ENCODE assay signal across 8 cellular contexts in the genomic region with DNA sequence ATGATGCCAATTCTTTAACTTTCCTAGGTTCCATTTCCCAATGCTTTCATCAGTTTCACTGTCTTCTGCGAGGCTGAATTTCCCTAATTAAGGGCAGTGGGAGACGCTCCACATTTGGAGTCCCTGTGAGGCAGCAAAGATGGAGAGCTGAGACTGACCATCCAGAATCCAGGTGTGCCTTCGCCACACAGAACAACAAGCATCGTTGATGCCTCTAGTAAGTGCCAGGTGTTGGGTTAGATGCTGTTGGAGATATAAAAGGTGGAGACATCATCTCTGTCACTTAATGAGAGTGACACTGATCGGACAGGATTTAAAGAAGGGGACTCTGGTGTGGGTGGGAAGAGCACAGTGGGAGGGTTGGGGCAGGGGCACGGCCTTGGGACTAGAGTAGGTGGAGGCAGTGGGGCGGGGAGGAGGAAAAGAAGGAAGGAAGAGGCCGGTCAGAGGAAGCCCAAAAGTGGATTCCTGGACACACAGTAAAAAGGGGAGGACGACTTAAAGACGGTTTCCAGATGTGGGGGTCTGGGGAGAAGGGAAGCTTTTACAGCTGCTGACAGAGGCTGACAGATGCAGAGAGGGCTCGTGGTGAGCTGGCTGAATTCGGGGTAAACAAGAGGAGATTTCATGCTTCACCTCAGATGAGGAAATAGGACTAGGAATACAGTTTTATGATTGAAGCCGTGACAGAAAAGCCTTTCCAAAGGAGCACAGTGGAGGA.
DNase-seq lines count a peak whose midpoint lies in the region; ATAC-seq and TF ChIP-seq lines count a peak whose summit lies in the region.

No MANE protein-coding gene starts in this region.

- no peaks in the 10 kb centered on the region for H3K27me3 ChIP-seq in Caco-2 (replicated peaks; ENCODE audit: control insufficient read depth, insufficient read depth, low read length)

- H3K4me3 ChIP-seq in Caco-2 (ENCODE audit: low read depth, low read length), result no peak overlapping the region

- no peaks in the 10 kb centered on the region for H3K9me3 Mint-ChIP-seq in activated CD4-positive, alpha-beta T cell treated with anti-CD3 and anti-CD28 coated beads, Interleukin-2, amount 10 ng/mL, durations not matched to agents 7 days and 5 days
- H3K9me3 Mint-ChIP-seq in activated naive CD8-positive, alpha-beta T cell treated with anti-CD3 and anti-CD28 coated beads, Interleukin-2, amount 50 U/mL, for 24 hours, result no peaks in the 10 kb centered on the region
- H3K9me3 Mint-ChIP-seq in stimulated activated memory B cell treated with anti-CD40 and anti-IgM and Interleukin-4, amounts not matched to agents 10 μg/mL and 1 μg/mL and 100 μg/mL, for 72 hours, result no peaks in the 10 kb centered on the region
- H3K9me3 Mint-ChIP-seq in Caco-2 (ENCODE audit: unreplicated experiment), result no peaks in the 10 kb centered on the region

- H3K4me3 Mint-ChIP-seq in activated CD4-positive, alpha-beta T cell treated with anti-CD3 and anti-CD28 coated beads, Interleukin-2, amount 10 ng/mL, durations not matched to agents 7 days and 5 days, result peak overlapping the region; percentile 70
- H3K4me3 Mint-ChIP-seq in activated naive CD8-positive, alpha-beta T cell treated with anti-CD3 and anti-CD28 coated beads, Interleukin-2, amount 50 U/mL, for 24 hours, result peak overlapping the region; percentile 81
- peak overlapping the region; percentile 64 for H3K4me3 Mint-ChIP-seq in stimulated activated memory B cell treated with anti-CD40 and anti-IgM and Interleukin-4, amounts not matched to agents 10 μg/mL and 1 μg/mL and 100 μg/mL, for 72 hours
- H3K4me3 Mint-ChIP-seq in Caco-2 (ENCODE audit: unreplicated experiment), result no peak overlapping the region

- intact Hi-C loops in Caco-2 (cut with micrococcal nuclease; ENCODE audit: unreplicated experiment), result no loop called here

- no TSS peak for BruUV-seq in Caco-2 (replicated peaks; lab: Mats Ljungman, UMichigan)

- TF ChIP-seq CTCF in Caco-2 (IDR thresholded peaks at IDR 0.05; ENCODE audit: insufficient read depth in 1 of 2, low read depth in 1 of 2, low read length in 1 of 2, severe bottlenecking in 1 of 2, unreplicated experiment in 1 of 2), result no peak

- peak overlapping the region; percentile 90 for H3K27ac ChIP-seq in KOPT-K1 (ENCODE audit: low read depth, low read length, poor library complexity, severe bottlenecking)

- H3K36me3 ChIP-seq in KOPT-K1 (ENCODE audit: insufficient read depth, low read length) (no peaks in the 10 kb centered on the region), Caco-2 (ENCODE audit: control insufficient read depth, insufficient read depth, low read length) (no peaks in the 10 kb centered on the region)

- CTCF ChIA-PET in activated CD4-positive, alpha-beta T cell treated with anti-CD3 and anti-CD28 coated beads, Interleukin-2, amount 10 ng/mL, durations not matched to agents 7 days and 5 days (lab: Charles Lee), result interaction anchor here (1.1 to 2.6 kb wide), 2 partner anchors 78 to 111 kb away, joined by 3 to 10 read pairs; no protein-coding TSS in a partner anchor
- CTCF ChIA-PET in Caco-2 (lab: Charles Lee), result no interaction called here

- H3K27me3 Mint-ChIP-seq in activated CD4-positive, alpha-beta T cell treated with anti-CD3 and anti-CD28 coated beads, Interleukin-2, amount 10 ng/mL, durations not matched to agents 7 days and 5 days, result no peaks in the 10 kb centered on the region
- no peaks in the 10 kb centered on the region for H3K27me3 Mint-ChIP-seq in activated naive CD8-positive, alpha-beta T cell treated with anti-CD3 and anti-CD28 coated beads, Interleukin-2, amount 50 U/mL, for 24 hours
- H3K27me3 Mint-ChIP-seq in stimulated activated memory B cell treated with anti-CD40 and anti-IgM and Interleukin-4, amounts not matched to agents 10 μg/mL and 1 μg/mL and 100 μg/mL, for 72 hours, result no peaks in the 10 kb centered on the region
- no peaks in the 10 kb centered on the region for H3K27me3 Mint-ChIP-seq in Caco-2 (ENCODE audit: insufficient read depth, unreplicated experiment)

- POLR2A ChIA-PET in activated CD4-positive, alpha-beta T cell treated with anti-CD3 and anti-CD28 coated beads, Interleukin-2, amount 10 ng/mL, durations not matched to agents 7 days and 5 days (lab: Charles Lee), result no interaction called here
- POLR2A ChIA-PET in Caco-2 (lab: Charles Lee), result no interaction called here

- H3K4me1 ChIP-seq in Caco-2, result no peaks in the 10 kb centered on the region

- no peaks in the 10 kb centered on the region for H3K9me3 ChIP-seq in KOPT-K1 (ENCODE audit: insufficient read depth, low read length, poor library complexity, severe bottlenecking)
- H3K9me3 ChIP-seq in Caco-2, result no peaks in the 10 kb centered on the region

- peaks cover 81% of the 10 kb centered on the region for H3K36me3 Mint-ChIP-seq in activated CD4-positive, alpha-beta T cell treated with anti-CD3 and anti-CD28 coated beads, Interleukin-2, amount 10 ng/mL, durations not matched to agents 7 days and 5 days (ENCODE audit: low read depth)
- peaks cover 22% of the 10 kb centered on the region for H3K36me3 Mint-ChIP-seq in activated naive CD8-positive, alpha-beta T cell treated with anti-CD3 and anti-CD28 coated beads, Interleukin-2, amount 50 U/mL, for 24 hours (ENCODE audit: low read depth)
- H3K36me3 Mint-ChIP-seq in stimulated activated memory B cell treated with anti-CD40 and anti-IgM and Interleukin-4, amounts not matched to agents 10 μg/mL and 1 μg/mL and 100 μg/mL, for 72 hours, result peaks cover 26% of the 10 kb centered on the region
- no peaks in the 10 kb centered on the region for H3K36me3 Mint-ChIP-seq in Caco-2 (ENCODE audit: insufficient read depth, unreplicated experiment)

- H3K4me1 Mint-ChIP-seq in activated CD4-positive, alpha-beta T cell treated with anti-CD3 and anti-CD28 coated beads, Interleukin-2, amount 10 ng/mL, durations not matched to agents 7 days and 5 days, result peaks cover 93% of the 10 kb centered on the region
- H3K4me1 Mint-ChIP-seq in activated naive CD8-positive, alpha-beta T cell treated with anti-CD3 and anti-CD28 coated beads, Interleukin-2, amount 50 U/mL, for 24 hours, result peaks cover 93% of the 10 kb centered on the region
- H3K4me1 Mint-ChIP-seq in stimulated activated memory B cell treated with anti-CD40 and anti-IgM and Interleukin-4, amounts not matched to agents 10 μg/mL and 1 μg/mL and 100 μg/mL, for 72 hours, result peaks cover 74% of the 10 kb centered on the region
- H3K4me1 Mint-ChIP-seq in Caco-2 (ENCODE audit: low read depth, unreplicated experiment), result no peaks in the 10 kb centered on the region

- no peak for DNase-seq in activated CD4-positive, alpha-beta T cell treated with anti-CD3 and anti-CD28 coated beads, Interleukin-2, amount 10 ng/mL, durations not matched to agents 7 days and 5 days
- no peak for DNase-seq in activated CD4-positive, alpha-beta T cell treated with anti-CD3 and anti-CD28 coated beads, Interleukin-2, amount 50 U/mL, for 1 hour
- DNase-seq in activated naive CD8-positive, alpha-beta T cell treated with anti-CD3 and anti-CD28 coated beads, Interleukin-2, amount 50 U/mL, for 24 hours, result no peak
- DNase-seq in Caco-2 (no peak), AG08395 (ENCODE audit: low spot score) (no peak)

- ATAC-seq in activated naive CD8-positive, alpha-beta T cell treated with anti-CD3 and anti-CD28 coated beads, Interleukin-2, amount 50 U/mL, for 24 hours, result no peak
- peak; percentile 6 for ATAC-seq in stimulated activated memory B cell treated with anti-CD40 and anti-IgM and Interleukin-4, amounts not matched to agents 10 μg/mL and 1 μg/mL and 100 μg/mL, for 72 hours
- no peak for ATAC-seq in HG03457 (IDR thresholded peaks at IDR 0.05; ENCODE audit: unreplicated experiment)

- H3K27ac Mint-ChIP-seq in activated CD4-positive, alpha-beta T cell treated with anti-CD3 and anti-CD28 coated beads, Interleukin-2, amount 10 ng/mL, durations not matched to agents 7 days and 5 days, result peak overlapping the region; percentile 93
- peak overlapping the region; percentile 99 for H3K27ac Mint-ChIP-seq in activated naive CD8-positive, alpha-beta T cell treated with anti-CD3 and anti-CD28 coated beads, Interleukin-2, amount 50 U/mL, for 24 hours
- H3K27ac Mint-ChIP-seq in stimulated activated memory B cell treated with anti-CD40 and anti-IgM and Interleukin-4, amounts not matched to agents 10 μg/mL and 1 μg/mL and 100 μg/mL, for 72 hours, result peak overlapping the region; percentile 84
- H3K27ac Mint-ChIP-seq in Caco-2 (ENCODE audit: unreplicated experiment), result no peak overlapping the region
